In genomic region chr12:38904417-38904931, GRCh38 we compare ENCODE assay signal across 8 cellular contexts. TPM values are rescaled to one million over a fixed set of nuclear protein-coding genes. Genes with fewer than 3 reads are reported as not detected.
DNase-seq lines count a peak whose midpoint lies in the region; ATAC-seq and TF ChIP-seq lines count a peak whose summit lies in the region.
"Not testable (repeated sequence)": the region's sequence is repeated elsewhere in the genome, so short reads cannot be mapped to it uniquely, and the experiment has no call there.

No MANE protein-coding gene starts in this region.

- CTCF ChIA-PET in activated CD8-positive, alpha-beta memory T cell treated with anti-CD3 and anti-CD28 coated beads, Interleukin-2, amount 10 ng/mL, durations not matched to agents 7 days and 5 days (lab: Charles Lee): not testable (repeated sequence)

- H3K36me3 ChIP-seq in BE2C; HUES64 (ENCODE audit: insufficient read depth, low read length); esophagus (ENCODE audit: control insufficient read depth in 2 of 2, insufficient read depth in 2 of 2, low read length in 1 of 2); neural cell (ENCODE audit: insufficient read depth, low read length): not testable (repeated sequence)

- H3K27ac Mint-ChIP-seq in activated CD8-positive, alpha-beta memory T cell treated with anti-CD3 and anti-CD28 coated beads, Interleukin-2, amount 10 ng/mL, durations not matched to agents 7 days and 5 days: peak overlapping the region; percentile 81
- H3K27ac Mint-ChIP-seq in brain: peak overlapping the region in 3 of 5 experiments; percentile 88 to 92 (median 88)
- peak overlapping the region; percentile 96 for H3K27ac Mint-ChIP-seq in stimulated activated naive B cell treated with anti-CD40 and anti-IgM and Interleukin-4, amounts not matched to agents 10 μg/mL and 1 μg/mL and 100 μg/mL, for 72 hours

- not testable (repeated sequence) for DNase-seq in BE2C; activated CD8-positive, alpha-beta memory T cell treated with anti-CD3 and anti-CD28 coated beads, Interleukin-2, amount 10 ng/mL, durations not matched to agents 7 days and 5 days; stimulated activated naive B cell treated with anti-CD40 and anti-IgM and Interleukin-4, amounts not matched to agents 10 μg/mL and 1 μg/mL and 100 μg/mL, for 72 hours

- H3K27me3 Mint-ChIP-seq in activated CD8-positive, alpha-beta memory T cell treated with anti-CD3 and anti-CD28 coated beads, Interleukin-2, amount 10 ng/mL, durations not matched to agents 7 days and 5 days: peaks cover 31% of the 10 kb centered on the region
- peaks cover 24% of the 10 kb centered on the region for H3K27me3 Mint-ChIP-seq in brain
- H3K27me3 Mint-ChIP-seq in stimulated activated naive B cell treated with anti-CD40 and anti-IgM and Interleukin-4, amounts not matched to agents 10 μg/mL and 1 μg/mL and 100 μg/mL, for 72 hours: not testable (repeated sequence)

- H3K4me1 Mint-ChIP-seq in activated CD8-positive, alpha-beta memory T cell treated with anti-CD3 and anti-CD28 coated beads, Interleukin-2, amount 10 ng/mL, durations not matched to agents 7 days and 5 days: peaks cover 21% of the 10 kb centered on the region
- peaks cover 29% of the 10 kb centered on the region for H3K4me1 Mint-ChIP-seq in brain
- H3K4me1 Mint-ChIP-seq in stimulated activated naive B cell treated with anti-CD40 and anti-IgM and Interleukin-4, amounts not matched to agents 10 μg/mL and 1 μg/mL and 100 μg/mL, for 72 hours: peaks cover 22 to 30% of the 10 kb centered on the region in 2 donors

- H3K27ac ChIP-seq in HUES64 (ENCODE audit: low read depth, low read length): not testable (repeated sequence)
- H3K27ac ChIP-seq in esophagus (ENCODE audit: low read depth in 2 of 2, low read length in 1 of 2): peak overlapping the region; percentile 90 to 91
- H3K27ac ChIP-seq in layer of hippocampus (ENCODE audit: low read depth, low read length): peak overlapping the region; percentile 86
- peak overlapping the region; percentile 82 for H3K27ac ChIP-seq in neural cell (ENCODE audit: low read length)

- not testable (repeated sequence) for H3F3A ChIP-seq in neural cell (ENCODE audit: insufficient read depth, low read length, poor library complexity, severe bottlenecking)

- H3K4me2 ChIP-seq in neural cell (ENCODE audit: low read length): peak overlapping the region; percentile 37

- H4K20me1 ChIP-seq in neural cell (ENCODE audit: insufficient read depth): not testable (repeated sequence)

- H2AFZ ChIP-seq in neural cell (ENCODE audit: low read depth, low read length): not testable (repeated sequence)

- peak overlapping the region; percentile 77 for H3K4me3 Mint-ChIP-seq in activated CD8-positive, alpha-beta memory T cell treated with anti-CD3 and anti-CD28 coated beads, Interleukin-2, amount 10 ng/mL, durations not matched to agents 7 days and 5 days
- peak overlapping the region in 4 of 5 experiments; percentile 78 to 92 (median 92) for H3K4me3 Mint-ChIP-seq in brain
- peak overlapping the region; percentile 97 to 99 for H3K4me3 Mint-ChIP-seq in stimulated activated naive B cell treated with anti-CD40 and anti-IgM and Interleukin-4, amounts not matched to agents 10 μg/mL and 1 μg/mL and 100 μg/mL, for 72 hours

- TF ChIP-seq CTCF in BE2C (IDR thresholded peaks at IDR 0.05; ENCODE audit: low read depth, low read length); brain (conservative IDR thresholded peaks at IDR 0.05); neural cell (IDR thresholded peaks at IDR 0.05; ENCODE audit: poor library complexity, severe bottlenecking): not testable (repeated sequence)

- H3K9ac ChIP-seq in HUES64 (ENCODE audit: low read depth, low read length): peak overlapping the region; percentile 55
- H3K9ac ChIP-seq in neural cell (ENCODE audit: low read length): not testable (repeated sequence)

- H3K9me3 ChIP-seq in BE2C; HUES64 (ENCODE audit: insufficient read depth, low read depth, low read length); esophagus (ENCODE audit: control insufficient read depth in 2 of 2, insufficient read depth in 1 of 2, low read depth in 1 of 2, low read length in 1 of 2); neural cell (ENCODE audit: low read length): not testable (repeated sequence)

- H3K4me3 ChIP-seq in BE2C (ENCODE audit: low read depth, low read length): peak overlapping the region; percentile 95
- peak overlapping the region; percentile 78 for H3K4me3 ChIP-seq in HUES64 (ENCODE audit: low read length)
- peak overlapping the region; percentile 69 to 80 for H3K4me3 ChIP-seq in esophagus (ENCODE audit: low read depth in 1 of 2, low read length in 2 of 2)
- peak overlapping the region; percentile 65 for H3K4me3 ChIP-seq in neural cell (ENCODE audit: low read length)

- not testable (repeated sequence) for TF ChIP-seq RAD21 in neural cell (conservative IDR thresholded peaks at IDR 0.05)

- H3K27me3 ChIP-seq in BE2C; esophagus (ENCODE audit: control insufficient read depth in 1 of 2, insufficient read depth in 2 of 2, low read length in 2 of 2); layer of hippocampus (ENCODE audit: control insufficient read depth, insufficient read depth, low read length): not testable (repeated sequence)
- H3K27me3 ChIP-seq in HUES64 (ENCODE audit: insufficient read depth, low read length): peaks cover 16% of the 10 kb centered on the region
- H3K27me3 ChIP-seq in neural cell (ENCODE audit: insufficient read depth, low read depth, low read length): peaks cover 28% of the 10 kb centered on the region

- not testable (repeated sequence) for H3K79me2 ChIP-seq in neural cell (replicated peaks; ENCODE audit: insufficient read depth, low read length)

- H3K36me3 Mint-ChIP-seq in activated CD8-positive, alpha-beta memory T cell treated with anti-CD3 and anti-CD28 coated beads, Interleukin-2, amount 10 ng/mL, durations not matched to agents 7 days and 5 days; brain; stimulated activated naive B cell treated with anti-CD40 and anti-IgM and Interleukin-4, amounts not matched to agents 10 μg/mL and 1 μg/mL and 100 μg/mL, for 72 hours: not testable (repeated sequence)

- ATAC-seq in activated CD8-positive, alpha-beta memory T cell treated with anti-CD3 and anti-CD28 coated beads, Interleukin-2, amount 10 ng/mL, durations not matched to agents 7 days and 5 days; stimulated activated naive B cell treated with anti-CD40 and anti-IgM and Interleukin-4, amounts not matched to agents 10 μg/mL and 1 μg/mL and 100 μg/mL, for 72 hours (replicated peaks): not testable (repeated sequence)

- not testable (repeated sequence) for H3K4me1 ChIP-seq in BE2C; esophagus (ENCODE audit: control insufficient read depth in 2 of 2, insufficient read depth in 2 of 2, low read length in 1 of 2)
- H3K4me1 ChIP-seq in HUES64 (ENCODE audit: insufficient read depth, low read length): peaks cover 19% of the 10 kb centered on the region

- WGBS in HUES64: 64% methylated on average over 23 of the region's 23 CpGs
- 53 to 57% methylated on average over 23 of the region's 23 CpGs for WGBS in esophagus, 2 donors

- not testable (repeated sequence) for TF ChIP-seq EP300 in neural cell (conservative IDR thresholded peaks at IDR 0.05; ENCODE audit: poor library complexity, severe bottlenecking)

- not testable (repeated sequence) for H3K9me3 Mint-ChIP-seq in activated CD8-positive, alpha-beta memory T cell treated with anti-CD3 and anti-CD28 coated beads, Interleukin-2, amount 10 ng/mL, durations not matched to agents 7 days and 5 days (ENCODE audit: low read depth); brain; stimulated activated naive B cell treated with anti-CD40 and anti-IgM and Interleukin-4, amounts not matched to agents 10 μg/mL and 1 μg/mL and 100 μg/mL, for 72 hours

- not testable (repeated sequence) for H3K9me2 ChIP-seq in neural cell (ENCODE audit: insufficient read depth, low read length)

RNA-seq across cellular contexts. Expression of gene CPNE8, which starts 0.9 kb away (rescaled TPM):
- 15.7 TPM for polyA plus RNA-seq in BE2C (2012; ENCODE audit: insufficient read depth, insufficient read length, low read depth)
- polyA plus RNA-seq in HUES64 (2013, experiment 1 of 2): 3.7 TPM
- 4.6 TPM for polyA plus RNA-seq in HUES64 (2013, experiment 2 of 2)
- 1 to 10 TPM; 2.4 to 3.9 TPM for total RNA-seq in activated CD8-positive, alpha-beta memory T cell treated with anti-CD3 and anti-CD28 coated beads, Interleukin-2, amount 10 ng/mL, durations not matched to agents 7 days and 5 days
- 0.63 TPM for polyA plus RNA-seq in brain (ENCODE audit: insufficient read depth, low read depth, low replicate concordance)
- 1 to 10 TPM; 2.5 to 4.5 TPM for polyA plus RNA-seq in esophagus
- 1.9 and 10.2 TPM in 2 replicates for polyA plus RNA-seq in neural cell
- 2.9 and 3.9 TPM in 2 replicates for polyA minus RNA-seq in neural cell
